In the genomic region with DNA sequence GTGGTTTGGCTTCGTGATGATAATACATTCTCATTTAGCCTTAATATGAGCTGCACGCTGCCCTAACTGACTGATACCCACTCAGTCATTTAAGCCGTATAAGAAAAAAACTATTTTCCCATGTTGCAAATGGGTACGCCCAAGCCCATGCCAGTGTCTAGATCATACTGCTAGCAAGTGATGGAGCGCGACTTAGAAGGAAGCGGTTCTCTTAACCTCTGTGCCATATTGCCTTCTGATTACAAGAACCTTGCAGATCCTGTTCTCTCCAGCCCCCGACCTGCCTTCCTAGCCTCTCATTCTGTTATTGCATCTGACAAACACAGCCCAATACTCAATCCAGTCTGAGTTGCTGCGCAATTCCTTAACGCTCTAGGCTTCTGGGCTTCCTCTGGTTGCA, we compare ENCODE assay signal across 8 cellular contexts. TPM values are rescaled to one million over a fixed set of nuclear protein-coding genes. Genes with fewer than 3 reads are reported as not detected.
DNase-seq lines count a peak whose midpoint lies in the region; ATAC-seq, FAIRE-seq and TF ChIP-seq lines count a peak whose summit lies in the region.

No MANE protein-coding gene starts in this region.

- DNase-seq in Calu3 (no peak), spleen (no peak), RCC 7860 (ENCODE audit: low spot score) (no peak), NCI-H1092 (lab: John Stamatoyannopoulos, UW) (no peak), HuH-7.5 (ENCODE audit: low spot score) (no peak)
- no peak for DNase-seq in activated naive CD4-positive, alpha-beta T cell treated with anti-CD3 and anti-CD28 coated beads, Interleukin-2, amount 50 U/mL, for 72 hours (ENCODE audit: low spot score in 2 of 2)

- 2 to 10% (median 8%) methylated on average over 10 of the region's 10 CpGs for WGBS in spleen, 5 donors

- no peak for FAIRE-seq in RCC 7860 (lab: Jason Lieb, UNC)

- H3K9me3 Mint-ChIP-seq in Calu3 (ENCODE audit: low read depth, unreplicated experiment) = no peaks in the 10 kb centered on the region
- no peaks in the 10 kb centered on the region for H3K9me3 Mint-ChIP-seq in activated naive CD4-positive, alpha-beta T cell treated with anti-CD3 and anti-CD28 coated beads, Interleukin-2, amount 50 U/mL, for 72 hours

- BruUV-seq in Calu3 (replicated peaks; lab: Mats Ljungman, UMichigan) = no TSS peak

- H3K36me3 ChIP-seq in spleen = peaks cover 0 to 20% (median 4%) of the 10 kb centered on the region in 6 donors

- peak overlapping the region; percentile 99 for H3K27ac Mint-ChIP-seq in Calu3 (ENCODE audit: unreplicated experiment)
- peak overlapping the region; percentile 98 to 99 for H3K27ac Mint-ChIP-seq in activated naive CD4-positive, alpha-beta T cell treated with anti-CD3 and anti-CD28 coated beads, Interleukin-2, amount 50 U/mL, for 72 hours

- H3K4me3 Mint-ChIP-seq in Calu3 (ENCODE audit: low read depth, unreplicated experiment) = peak overlapping the region; percentile 99

- no peaks in the 10 kb centered on the region for H3K9me3 ChIP-seq in spleen

- H3K27me3 ChIP-seq in spleen (replicated peaks in 1 of 7) = no peaks in the 10 kb centered on the region

- H3K27me3 Mint-ChIP-seq in Calu3 (ENCODE audit: unreplicated experiment) = no peaks in the 10 kb centered on the region

- no peak for TF ChIP-seq POLR2A in spleen (IDR thresholded peaks at IDR 0.05)

- H3K36me3 Mint-ChIP-seq in Calu3 (ENCODE audit: insufficient read depth, unreplicated experiment) = peaks cover 26% of the 10 kb centered on the region
- H3K36me3 Mint-ChIP-seq in activated naive CD4-positive, alpha-beta T cell treated with anti-CD3 and anti-CD28 coated beads, Interleukin-2, amount 50 U/mL, for 72 hours = peaks cover 19 to 28% of the 10 kb centered on the region in 2 donors

- TF ChIP-seq CTCF in Calu3 (IDR thresholded peaks at IDR 0.05; ENCODE audit: unreplicated experiment) (no peak), spleen (IDR thresholded peaks at IDR 0.05 in 8 of 11, conservative IDR thresholded peaks at IDR 0.05 in 3 of 11) (no peak)

- H3K4me3 ChIP-seq in iPS-11a (ENCODE audit: low read depth, low read length) = peak overlapping the region; percentile 80
- peak overlapping the region; percentile 68 to 94 (median 88) for H3K4me3 ChIP-seq in spleen

- peaks cover 21% of the 10 kb centered on the region for H3K4me1 Mint-ChIP-seq in Calu3 (ENCODE audit: low read depth, unreplicated experiment)

- ATAC-seq in HG03139 (IDR thresholded peaks at IDR 0.05; ENCODE audit: unreplicated experiment) = peak; percentile 3
- peak in 1 of 2 donors; percentile 10 for ATAC-seq in activated naive CD4-positive, alpha-beta T cell treated with anti-CD3 and anti-CD28 coated beads, Interleukin-2, amount 50 U/mL, for 72 hours

- peak overlapping the region; percentile 62 to 92 (median 86) for H3K27ac ChIP-seq in spleen

- H3K4me1 ChIP-seq in spleen = peaks cover 25 to 68% (median 52%) of the 10 kb centered on the region in 6 donors

- CTCF ChIA-PET in Calu3 (lab: Charles Lee) = no interaction called here

- intact Hi-C loops in Calu3 (cut with micrococcal nuclease; ENCODE audit: unreplicated experiment) (no loop called here), spleen (cut with DNase I; ENCODE audit: low total_unique reads) (no loop called here)

RNA-seq across cellular contexts. Expression of a gene that starts 0.6 kb away (rescaled TPM):
- total RNA-seq in Calu3 (2022) (21.7 and 23.1 TPM in 2 replicates), spleen (10 to 100 TPM; 21.2 to 33.4 (median 28.8) TPM)
- total RNA-seq in activated naive CD4-positive, alpha-beta T cell treated with anti-CD3 and anti-CD28 coated beads, Interleukin-2, amount 50 U/mL, for 72 hours = 10 to 100 TPM; 24.9 to 32.9 TPM
- 10 to 100 TPM in 1 of 3 donors, 1 to 10 TPM in 2; 9.6 to 14.0 (median 9.8) TPM for polyA plus RNA-seq in spleen

RNA-seq across cellular contexts. Expression of a gene that starts 0.7 kb away (rescaled TPM):
- 6.6 TPM in 2 replicates for total RNA-seq in Calu3 (2022)
- total RNA-seq in activated naive CD4-positive, alpha-beta T cell treated with anti-CD3 and anti-CD28 coated beads, Interleukin-2, amount 50 U/mL, for 72 hours = 1 to 10 TPM; 6.6 to 8.1 TPM
- total RNA-seq in spleen = 1 to 10 TPM; 3.0 to 4.9 (median 3.8) TPM
- polyA plus RNA-seq in spleen = 1 to 10 TPM; 2.1 to 3.1 (median 2.8) TPM
